ENCODE assay signal across 21 cellular contexts in the genomic region with DNA sequence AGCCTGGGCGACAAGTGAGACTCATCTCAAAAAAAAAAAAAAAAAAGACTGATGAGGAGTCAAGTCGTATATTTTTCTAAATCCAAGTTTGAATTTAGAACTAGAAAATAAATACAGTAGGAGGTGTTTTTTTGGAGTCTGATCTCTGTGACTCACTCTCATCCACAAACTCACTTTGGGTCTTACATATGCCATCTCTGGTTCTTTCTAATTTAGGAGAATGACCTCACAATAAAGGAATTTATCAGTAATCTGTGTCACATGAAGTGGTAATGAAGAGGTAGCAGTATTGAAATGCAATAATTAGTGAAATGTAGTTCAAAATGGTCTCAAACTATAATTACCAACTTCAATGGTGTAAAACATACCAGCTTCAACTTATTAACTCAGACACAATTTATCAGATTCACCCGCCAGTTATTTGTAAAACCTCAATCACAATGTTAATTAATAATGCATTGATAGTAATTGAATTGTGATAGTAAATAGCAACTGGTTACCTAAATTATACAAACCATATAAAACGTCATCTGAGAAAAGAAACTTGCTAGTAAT. TPM values are rescaled to one million over a fixed set of nuclear protein-coding genes. Genes with fewer than 3 reads are reported as not detected.
DNase-seq lines count a peak whose midpoint lies in the region; ATAC-seq lines count a peak whose summit lies in the region.
"Had no signal": no experiment of that assay in that cellular context is flagged by ENCODE, and none has a peak within 500 bp of the region (broad histone marks: within the 10 kb centered on the region; RNA-seq: fewer than 3 reads in every experiment).

No MANE protein-coding gene starts in this region.

- no peaks in the 10 kb centered on the region for H3K27me3 Mint-ChIP-seq in naive thymus-derived CD8-positive, alpha-beta T cell

- no peaks in the 10 kb centered on the region for H3K9me3 Mint-ChIP-seq in naive thymus-derived CD8-positive, alpha-beta T cell
- H3K9me3 Mint-ChIP-seq: stimulated activated effector memory CD8-positive, alpha-beta T cell treated with anti-CD3 and anti-CD28 coated beads, Interleukin-12 subunit alpha, Interleukin-12 subunit beta, amount 100 ng/mL, for 72 hours had no signal

- ATAC-seq in HG03457 (IDR thresholded peaks at IDR 0.05; ENCODE audit: unreplicated experiment) (no peak), left colon (no peak)
- no peak for ATAC-seq in naive thymus-derived CD8-positive, alpha-beta T cell
- ATAC-seq: esophagus mucosa; heart left ventricle; right cardiac atrium; Right ventricle myocardium inferior; stimulated activated effector memory CD8-positive, alpha-beta T cell treated with anti-CD3 and anti-CD28 coated beads, Interleukin-12 subunit alpha, Interleukin-12 subunit beta, amount 100 ng/mL, for 72 hours had no signal

- peaks cover 5 to 20% (median 12%) of the 10 kb centered on the region in 4 donors for H3K4me1 Mint-ChIP-seq in naive thymus-derived CD8-positive, alpha-beta T cell

- no peak overlapping the region for H3K27ac Mint-ChIP-seq in naive thymus-derived CD8-positive, alpha-beta T cell
- H3K27ac Mint-ChIP-seq: stimulated activated effector memory CD8-positive, alpha-beta T cell treated with anti-CD3 and anti-CD28 coated beads, Interleukin-12 subunit alpha, Interleukin-12 subunit beta, amount 100 ng/mL, for 72 hours had no signal

- H3K4me3 Mint-ChIP-seq in naive thymus-derived CD8-positive, alpha-beta T cell, result no peak overlapping the region
- H3K4me3 Mint-ChIP-seq: stimulated activated effector memory CD8-positive, alpha-beta T cell treated with anti-CD3 and anti-CD28 coated beads, Interleukin-12 subunit alpha, Interleukin-12 subunit beta, amount 100 ng/mL, for 72 hours had no signal

- H3K36me3 Mint-ChIP-seq in naive thymus-derived CD8-positive, alpha-beta T cell, result no peaks in the 10 kb centered on the region

- intact Hi-C loops in left colon (cut with DNase I, micrococcal nuclease), result no loop called here

- DNase-seq in ELR (ENCODE audit: low read depth), result peak; percentile 73
- DNase-seq in RKO (ENCODE audit: low spot score), result peak; percentile 34
- DNase-seq in fibroblast of peridontal ligament (ENCODE audit: extremely low read depth), result peak; percentile 68
- peak; percentile 10 for DNase-seq in superior temporal gyrus (ENCODE audit: extremely low spot score)
- DNase-seq in naive thymus-derived CD8-positive, alpha-beta T cell, result no peak
- DNase-seq in left colon, result no peak
- DNase-seq: activated effector memory CD4-positive, alpha-beta T cell treated with anti-CD3 and anti-CD28 coated beads, Interleukin-2, amount 50 U/mL, for 16 hours; adrenal gland; central memory CD4-positive, alpha-beta T cell; heart left ventricle; KBM-7; NCI-H1092; NCI-H2081; NCI-H510A; right cardiac atrium; stimulated activated CD4-positive, alpha-beta T cell treated with anti-CD3 and anti-CD28 coated beads, Interleukin-15, amount 100 ng/mL, for 24 hours; T-helper 1 cell had no signal

- POLR2A ChIA-PET in naive thymus-derived CD8-positive, alpha-beta T cell (lab: Charles Lee), result no interaction called here

RNA-seq across cellular contexts. Expression of a gene that starts 4.4 kb away (rescaled TPM):
- total RNA-seq in naive thymus-derived CD8-positive, alpha-beta T cell, result 10 to 100 TPM; 21.3 to 22.7 TPM
- polyA plus RNA-seq in naive thymus-derived CD8-positive, alpha-beta T cell, result 10 to 100 TPM in 1 of 3 donors, 1 to 10 TPM in 2; 7.4 to 15.9 (median 7.7) TPM
- total RNA-seq in left colon, result 10 to 100 TPM in 1 of 2 donors, 1 to 10 TPM in 1; 5.2 to 27.0 TPM

Comparison
In these comparisons a context has a peak if more than half of its experiments do, and no peak if none do; other contexts are left out.
1. DNase-seq: peak in ELR (single experiment), RKO (single experiment), fibroblast of peridontal ligament (single experiment) and superior temporal gyrus (single experiment); none in naive thymus-derived CD8-positive, alpha-beta T cell (0 of 10) and left colon (0 of 2).